In the genomic region with DNA sequence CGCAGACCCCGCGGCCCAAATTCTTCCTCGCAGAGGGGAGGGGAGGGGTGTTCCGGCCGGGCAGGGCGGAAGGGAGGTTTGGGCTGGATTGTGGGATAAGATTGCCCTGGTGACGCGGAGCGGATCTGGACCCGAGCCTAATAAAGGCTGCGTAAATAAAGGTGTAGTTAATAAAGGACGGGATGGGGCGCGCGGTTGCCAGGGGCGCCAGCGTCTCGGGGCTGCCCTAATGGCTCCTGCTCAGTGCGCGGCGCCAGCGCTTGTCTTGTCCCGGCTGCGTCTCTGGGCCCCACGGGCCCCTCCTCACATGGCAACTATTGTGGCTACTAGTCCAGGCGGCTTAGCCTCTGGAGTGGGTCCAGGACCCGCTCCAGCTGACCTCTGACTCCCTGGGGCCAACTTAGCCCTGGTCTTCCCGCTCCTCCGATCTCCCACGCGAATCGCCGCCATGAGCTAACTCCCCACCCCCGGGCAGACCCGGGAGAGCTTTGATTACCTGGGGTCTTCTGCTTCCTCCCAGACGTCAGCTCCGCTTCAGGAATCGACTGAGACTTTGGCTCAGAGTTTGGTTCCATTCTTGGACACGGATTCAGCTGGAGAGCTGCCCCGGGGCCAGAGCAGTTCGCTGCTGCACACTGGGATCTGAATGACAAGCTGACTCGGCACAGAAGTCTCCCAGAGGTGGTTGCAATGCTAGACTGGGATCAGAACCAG, we compare ENCODE assay signal across 1 cellular context.
A peak's percentile ranks its signal among the peaks of the same experiment; 100 is the strongest.
TF ChIP-seq lines count a peak whose summit lies in the region.

No MANE protein-coding gene starts in this region.

TF ChIP-seq in liver, 16 proteins besides CTCF, POLR2A, EP300 and RAD21 (continued from another document):
- TF ChIP-seq, protein P1, sequence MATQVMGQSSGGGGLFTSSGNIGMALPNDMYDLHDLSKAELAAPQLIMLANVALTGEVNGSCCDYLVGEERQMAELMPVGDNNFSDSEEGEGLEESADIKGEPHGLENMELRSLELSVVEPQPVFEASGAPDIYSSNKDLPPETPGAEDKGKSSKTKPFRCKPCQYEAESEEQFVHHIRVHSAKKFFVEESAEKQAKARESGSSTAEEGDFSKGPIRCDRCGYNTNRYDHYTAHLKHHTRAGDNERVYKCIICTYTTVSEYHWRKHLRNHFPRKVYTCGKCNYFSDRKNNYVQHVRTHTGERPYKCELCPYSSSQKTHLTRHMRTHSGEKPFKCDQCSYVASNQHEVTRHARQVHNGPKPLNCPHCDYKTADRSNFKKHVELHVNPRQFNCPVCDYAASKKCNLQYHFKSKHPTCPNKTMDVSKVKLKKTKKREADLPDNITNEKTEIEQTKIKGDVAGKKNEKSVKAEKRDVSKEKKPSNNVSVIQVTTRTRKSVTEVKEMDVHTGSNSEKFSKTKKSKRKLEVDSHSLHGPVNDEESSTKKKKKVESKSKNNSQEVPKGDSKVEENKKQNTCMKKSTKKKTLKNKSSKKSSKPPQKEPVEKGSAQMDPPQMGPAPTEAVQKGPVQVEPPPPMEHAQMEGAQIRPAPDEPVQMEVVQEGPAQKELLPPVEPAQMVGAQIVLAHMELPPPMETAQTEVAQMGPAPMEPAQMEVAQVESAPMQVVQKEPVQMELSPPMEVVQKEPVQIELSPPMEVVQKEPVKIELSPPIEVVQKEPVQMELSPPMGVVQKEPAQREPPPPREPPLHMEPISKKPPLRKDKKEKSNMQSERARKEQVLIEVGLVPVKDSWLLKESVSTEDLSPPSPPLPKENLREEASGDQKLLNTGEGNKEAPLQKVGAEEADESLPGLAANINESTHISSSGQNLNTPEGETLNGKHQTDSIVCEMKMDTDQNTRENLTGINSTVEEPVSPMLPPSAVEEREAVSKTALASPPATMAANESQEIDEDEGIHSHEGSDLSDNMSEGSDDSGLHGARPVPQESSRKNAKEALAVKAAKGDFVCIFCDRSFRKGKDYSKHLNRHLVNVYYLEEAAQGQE (IDR thresholded peaks at IDR 0.05): peak; percentile 45
- TF ChIP-seq TAF1 (conservative IDR thresholded peaks at IDR 0.05): peak; percentile 33
- TF ChIP-seq, protein P2, sequence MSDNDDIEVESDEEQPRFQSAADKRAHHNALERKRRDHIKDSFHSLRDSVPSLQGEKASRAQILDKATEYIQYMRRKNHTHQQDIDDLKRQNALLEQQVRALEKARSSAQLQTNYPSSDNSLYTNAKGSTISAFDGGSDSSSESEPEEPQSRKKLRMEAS (IDR thresholded peaks at IDR 0.05): no peak
- TF ChIP-seq, protein P3, sequence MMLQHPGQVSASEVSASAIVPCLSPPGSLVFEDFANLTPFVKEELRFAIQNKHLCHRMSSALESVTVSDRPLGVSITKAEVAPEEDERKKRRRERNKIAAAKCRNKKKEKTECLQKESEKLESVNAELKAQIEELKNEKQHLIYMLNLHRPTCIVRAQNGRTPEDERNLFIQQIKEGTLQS (IDR thresholded peaks at IDR 0.05): no peak
- TF ChIP-seq RXRA (IDR thresholded peaks at IDR 0.05): peak in 1 of 2 donors; percentile 43
- peak; percentile 56 for TF ChIP-seq NR2F2 (IDR thresholded peaks at IDR 0.05)
- TF ChIP-seq EGR1 (IDR thresholded peaks at IDR 0.05; ENCODE audit: low read depth in 2 of 2): no peak
- TF ChIP-seq SP1 (IDR thresholded peaks at IDR 0.05): peak; percentile 10
- TF ChIP-seq YY1 (IDR thresholded peaks at IDR 0.05): peak; percentile 88
